ENCODE assay signal across 13 cellular contexts in genomic region chr1:35062518-35063196, GRCh38. TPM values are rescaled to one million over a fixed set of nuclear protein-coding genes. Genes with fewer than 3 reads are reported as not detected.
A peak's percentile ranks its signal among the peaks of the same experiment; 100 is the strongest.
DNase-seq lines count a peak whose midpoint lies in the region; ATAC-seq and TF ChIP-seq lines count a peak whose summit lies in the region.
"Had no signal": no experiment of that assay in that cellular context is flagged by ENCODE, and none has a peak within 500 bp of the region (broad histone marks: within the 10 kb centered on the region; RNA-seq: fewer than 3 reads in every experiment).

No MANE protein-coding gene starts in this region.

- peak overlapping the region; percentile 20 to 79; a peak in 3 of 4 replicates for H3K27ac ChIP-seq in SK-N-SH (ENCODE audit: low read depth in 2 of 2, low read length in 1 of 2)
- H3K27ac ChIP-seq: VCaP had no signal

- no peak for ATAC-seq in effector memory CD8-positive, alpha-beta T cell (replicated peaks)
- ATAC-seq in HG02885 (IDR thresholded peaks at IDR 0.05; ENCODE audit: poor library complexity, unreplicated experiment) = no peak

- H3K36me3 ChIP-seq in SK-N-SH (replicated peaks in 1 of 2; ENCODE audit: control insufficient read depth in 1 of 2, insufficient read depth in 2 of 2, low read length in 1 of 2) = no peaks in the 10 kb centered on the region

- no peaks in the 10 kb centered on the region for H3K9me3 Mint-ChIP-seq in effector memory CD8-positive, alpha-beta T cell

- peak in 1 of 2 experiments; percentile 83; a peak in 2 of 4 replicates for TF ChIP-seq EP300 in SK-N-SH (IDR thresholded peaks at IDR 0.05; ENCODE audit: borderline replicate concordance in 1 of 2, low read depth in 1 of 2, low read length in 1 of 2)

- H3K27ac Mint-ChIP-seq in effector memory CD8-positive, alpha-beta T cell = no peak overlapping the region
- H3K27ac Mint-ChIP-seq: memory B cell had no signal

- 0 out of 2 replicates have a peak, but pooled peaks cover 3% of the 10 kb centered on the region for H3K9me3 ChIP-seq in SK-N-SH

- peaks cover 0 to 6% of the 10 kb centered on the region in 2 experiments; a peak in 1 of 4 replicates for H3K4me1 ChIP-seq in SK-N-SH (ENCODE audit: control insufficient read depth in 1 of 2, insufficient read depth in 2 of 2, low read depth in 1 of 2, low read length in 1 of 2)

- no peak overlapping the region for H3K4me2 ChIP-seq in SK-N-SH

- peak; percentile 2; the same call in 1 of the 2 replicates for TF ChIP-seq RAD21 in SK-N-SH (IDR thresholded peaks at IDR 0.05; ENCODE audit: low read length)

- WGBS in SK-N-SH (ENCODE audit: low lambda C conversion rate) = 2% methylated on average over 4 of the region's 4 CpGs

- H3K4me3 Mint-ChIP-seq in effector memory CD8-positive, alpha-beta T cell = no peak overlapping the region
- H3K4me3 Mint-ChIP-seq: memory B cell had no signal

- no peak overlapping the region for H3K9ac ChIP-seq in SK-N-SH

- H3K36me3 Mint-ChIP-seq in effector memory CD8-positive, alpha-beta T cell (ENCODE audit: insufficient read depth) = no peaks in the 10 kb centered on the region

- POLR2A ChIA-PET in SK-N-SH (lab: Yijun Ruan, JAX) = interaction anchor here (0.6 to 0.9 kb wide), 3 partner anchors 22 to 169 kb away, joined by 3 to 9 read pairs (median 3); partner anchors contain the start of gene SFPQ

- H3K4me3 ChIP-seq in SK-N-SH (ENCODE audit: low read depth in 2 of 2, low read length in 1 of 2) = no peak overlapping the region

- TF ChIP-seq CTCF in SK-N-SH (IDR thresholded peaks at IDR 0.05) = no peak

- no peak overlapping the region for H2AFZ ChIP-seq in SK-N-SH (ENCODE audit: low read depth)

- no peaks in the 10 kb centered on the region for H3K4me1 Mint-ChIP-seq in effector memory CD8-positive, alpha-beta T cell (ENCODE audit: low read depth in 2 of 2)

- no peaks in the 10 kb centered on the region; the same call in 1 of the 2 replicates for H3K27me3 ChIP-seq in SK-N-SH (ENCODE audit: insufficient read depth)

- DNase-seq in AML-193 (lab: John Stamatoyannopoulos, UW) (peak; percentile 40 to 47), HT-29 (ENCODE audit: low spot score) (peak; percentile 35), SK-N-SH (peak; percentile 74), fibroblast of gingiva (ENCODE audit: low read depth) (peak; percentile 4), NCI-H2227 (lab: John Stamatoyannopoulos, UW; ENCODE audit: unreplicated experiment) (no peak), NCI-H2029 (lab: John Stamatoyannopoulos, UW) (no peak)
- DNase-seq in effector memory CD8-positive, alpha-beta T cell = no peak
- DNase-seq: activated T-cell treated with anti-CD3 and anti-CD28 coated beads, Interleukin-2, amount 50 U/mL, for 1 hour; H7; NCI-H748 treated with DMSO at 0.1 percent for 48 hours had no signal

- CTCF ChIA-PET in SK-N-SH (lab: Yijun Ruan, JAX) = interaction anchor here (0.8 to 1.5 kb wide), 3 partner anchors 12 to 276 kb away, joined by 3 read pairs; no protein-coding TSS in a partner anchor

- peaks cover 4% of the 10 kb centered on the region for H3F3A ChIP-seq in SK-N-SH (replicated peaks; ENCODE audit: insufficient read depth)

- no peaks in the 10 kb centered on the region for H3K9me2 ChIP-seq in SK-N-SH

- H4K20me1 ChIP-seq in SK-N-SH (ENCODE audit: insufficient read depth) = no peaks in the 10 kb centered on the region

- H3K27me3 Mint-ChIP-seq in effector memory CD8-positive, alpha-beta T cell = peaks cover 39 to 59% of the 10 kb centered on the region in 2 donors

- H3K79me2 ChIP-seq in SK-N-SH (ENCODE audit: insufficient read depth) = no peaks in the 10 kb centered on the region

TF ChIP-seq in SK-N-SH, 30 proteins besides CTCF, POLR2A, EP300 and RAD21:
- TF ChIP-seq SMC3 (IDR thresholded peaks at IDR 0.05; ENCODE audit: low read depth, low read length) (no peak), EZH2phosphoT487 (IDR thresholded peaks at IDR 0.05; ENCODE audit: borderline replicate concordance, low read depth) (no peak), TCF12 (IDR thresholded peaks at IDR 0.05) (peak; percentile 66), GABPA (IDR thresholded peaks at IDR 0.05; ENCODE audit: low read depth) (no peak), YY1 (IDR thresholded peaks at IDR 0.05; ENCODE audit: low read depth) (no peak), RXRA (IDR thresholded peaks at IDR 0.05; ENCODE audit: borderline replicate concordance, low read depth) (no peak), GATA2 (CRISPR knock-in tag; IDR thresholded peaks at IDR 0.05) (peak; percentile 91), RCOR1 (IDR thresholded peaks at IDR 0.05; ENCODE audit: low read length) (peak; percentile 72), TEAD4 (IDR thresholded peaks at IDR 0.05; ENCODE audit: borderline replicate concordance, insufficient read depth) (no peak), JUND (IDR thresholded peaks at IDR 0.05) (0 out of 2 replicates have a peak, but pooled peaks have one; percentile 16), RFX5 (IDR thresholded peaks at IDR 0.05; ENCODE audit: low read length) (no peak), ELF1 (IDR thresholded peaks at IDR 0.05) (no peak), MXI1 (IDR thresholded peaks at IDR 0.05; ENCODE audit: low read depth, low read length) (no peak), TAF1 (IDR thresholded peaks at IDR 0.05; ENCODE audit: borderline replicate concordance, low read depth, low read length) (no peak), MAX (IDR thresholded peaks at IDR 0.05; ENCODE audit: low read depth) (no peak), POLR2AphosphoS5 (IDR thresholded peaks at IDR 0.05; ENCODE audit: low read depth, low read length) (no peak)
- TF ChIP-seq, protein P1, sequence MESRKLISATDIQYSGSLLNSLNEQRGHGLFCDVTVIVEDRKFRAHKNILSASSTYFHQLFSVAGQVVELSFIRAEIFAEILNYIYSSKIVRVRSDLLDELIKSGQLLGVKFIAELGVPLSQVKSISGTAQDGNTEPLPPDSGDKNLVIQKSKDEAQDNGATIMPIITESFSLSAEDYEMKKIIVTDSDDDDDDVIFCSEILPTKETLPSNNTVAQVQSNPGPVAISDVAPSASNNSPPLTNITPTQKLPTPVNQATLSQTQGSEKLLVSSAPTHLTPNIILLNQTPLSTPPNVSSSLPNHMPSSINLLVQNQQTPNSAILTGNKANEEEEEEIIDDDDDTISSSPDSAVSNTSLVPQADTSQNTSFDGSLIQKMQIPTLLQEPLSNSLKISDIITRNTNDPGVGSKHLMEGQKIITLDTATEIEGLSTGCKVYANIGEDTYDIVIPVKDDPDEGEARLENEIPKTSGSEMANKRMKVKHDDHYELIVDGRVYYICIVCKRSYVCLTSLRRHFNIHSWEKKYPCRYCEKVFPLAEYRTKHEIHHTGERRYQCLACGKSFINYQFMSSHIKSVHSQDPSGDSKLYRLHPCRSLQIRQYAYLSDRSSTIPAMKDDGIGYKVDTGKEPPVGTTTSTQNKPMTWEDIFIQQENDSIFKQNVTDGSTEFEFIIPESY (IDR thresholded peaks at IDR 0.05; ENCODE audit: borderline replicate concordance, low read depth) = no peak
- TF ChIP-seq, protein P2, sequence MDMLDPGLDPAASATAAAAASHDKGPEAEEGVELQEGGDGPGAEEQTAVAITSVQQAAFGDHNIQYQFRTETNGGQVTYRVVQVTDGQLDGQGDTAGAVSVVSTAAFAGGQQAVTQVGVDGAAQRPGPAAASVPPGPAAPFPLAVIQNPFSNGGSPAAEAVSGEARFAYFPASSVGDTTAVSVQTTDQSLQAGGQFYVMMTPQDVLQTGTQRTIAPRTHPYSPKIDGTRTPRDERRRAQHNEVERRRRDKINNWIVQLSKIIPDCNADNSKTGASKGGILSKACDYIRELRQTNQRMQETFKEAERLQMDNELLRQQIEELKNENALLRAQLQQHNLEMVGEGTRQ (IDR thresholded peaks at IDR 0.05; ENCODE audit: borderline replicate concordance, low read depth, low read length) = no peak
- TF ChIP-seq, protein P3, sequence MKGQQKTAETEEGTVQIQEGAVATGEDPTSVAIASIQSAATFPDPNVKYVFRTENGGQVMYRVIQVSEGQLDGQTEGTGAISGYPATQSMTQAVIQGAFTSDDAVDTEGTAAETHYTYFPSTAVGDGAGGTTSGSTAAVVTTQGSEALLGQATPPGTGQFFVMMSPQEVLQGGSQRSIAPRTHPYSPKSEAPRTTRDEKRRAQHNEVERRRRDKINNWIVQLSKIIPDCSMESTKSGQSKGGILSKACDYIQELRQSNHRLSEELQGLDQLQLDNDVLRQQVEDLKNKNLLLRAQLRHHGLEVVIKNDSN (IDR thresholded peaks at IDR 0.05; ENCODE audit: borderline replicate concordance, low read depth) = no peak
- TF ChIP-seq, protein P4, sequence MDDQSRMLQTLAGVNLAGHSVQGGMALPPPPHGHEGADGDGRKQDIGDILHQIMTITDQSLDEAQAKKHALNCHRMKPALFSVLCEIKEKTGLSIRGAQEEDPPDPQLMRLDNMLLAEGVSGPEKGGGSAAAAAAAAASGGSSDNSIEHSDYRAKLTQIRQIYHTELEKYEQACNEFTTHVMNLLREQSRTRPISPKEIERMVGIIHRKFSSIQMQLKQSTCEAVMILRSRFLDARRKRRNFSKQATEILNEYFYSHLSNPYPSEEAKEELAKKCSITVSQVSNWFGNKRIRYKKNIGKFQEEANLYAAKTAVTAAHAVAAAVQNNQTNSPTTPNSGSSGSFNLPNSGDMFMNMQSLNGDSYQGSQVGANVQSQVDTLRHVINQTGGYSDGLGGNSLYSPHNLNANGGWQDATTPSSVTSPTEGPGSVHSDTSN (IDR thresholded peaks at IDR 0.05) = peak; percentile 20; the same call in 1 of the 2 replicates
TF ChIP-seq in SK-N-SH: peak in this region for 5.

RNA-seq across cellular contexts. Expression of gene ZMYM1, which starts 16.5 kb away (rescaled TPM):
- total RNA-seq in HT-29 (2014; rRNA removed; shearing (Covaris generic)) = 3.7 and 7.4 TPM in 2 replicates
- polyA plus RNA-seq in SK-N-SH (2012; rRNA removed) = 4.1 and 6.4 TPM in 2 replicates
- polyA plus RNA-seq in SK-N-SH (2012; cell fraction: cytosol; rRNA removed) = 3.1 and 4.4 TPM in 2 replicates
- 7.9 and 14.3 TPM in 2 replicates for polyA plus RNA-seq in SK-N-SH (2012; cell fraction: nucleus; rRNA removed)

RNA-seq across cellular contexts. Expression of gene ZMYM6, which starts 30.9 kb away (rescaled TPM):
- 4.4 and 7.4 TPM in 2 replicates for total RNA-seq in HT-29 (2014; rRNA removed; shearing (Covaris generic))
- 7.6 and 7.7 TPM in 2 replicates for polyA plus RNA-seq in SK-N-SH (2012; rRNA removed)
- 3.8 and 4.9 TPM in 2 replicates for polyA plus RNA-seq in SK-N-SH (2012; cell fraction: cytosol; rRNA removed)
- polyA plus RNA-seq in SK-N-SH (2012; cell fraction: nucleus; rRNA removed) = 27.7 and 30.4 TPM in 2 replicates

Comparison
In these comparisons a context has a peak if more than half of its experiments do, and no peak if none do; other contexts are left out.
1. DNase-seq: peak in AML-193 (2 of 2), HT-29 (single experiment), SK-N-SH (single experiment) and fibroblast of gingiva (single experiment); none in effector memory CD8-positive, alpha-beta T cell (0 of 3), NCI-H2227 (single experiment) and NCI-H2029 (single experiment).